Comparison of ENCODE assay signal across 6 cellular contexts in genomic region chr14:23071975-23072539, GRCh38. TPM values are rescaled to one million over a fixed set of nuclear protein-coding genes. Genes with fewer than 3 reads are reported as not detected.
DNase-seq lines count a peak whose midpoint lies in the region; ATAC-seq, FAIRE-seq and TF ChIP-seq lines count a peak whose summit lies in the region.

No MANE protein-coding gene starts in this region.

- peak; percentile 8 for ATAC-seq in GM21717 (IDR thresholded peaks at IDR 0.05; ENCODE audit: unreplicated experiment)
- ATAC-seq in naive B cell (ENCODE audit: low read depth in 2 of 2): no peak

- no peaks in the 10 kb centered on the region for H3K9me3 ChIP-seq in astrocyte (ENCODE audit: insufficient read depth, low read depth, low read length)

- H3K27me3 ChIP-seq in astrocyte (ENCODE audit: insufficient read depth, low read length): no peaks in the 10 kb centered on the region

- H3K9me3 Mint-ChIP-seq in astrocyte (ENCODE audit: unreplicated experiment) (no peaks in the 10 kb centered on the region), naive B cell (no peaks in the 10 kb centered on the region)

- peak overlapping the region; percentile 54 for H3K27ac ChIP-seq in astrocyte (ENCODE audit: low read depth, low read length)

- peak overlapping the region; percentile 98 for H3K4me3 ChIP-seq in astrocyte (ENCODE audit: insufficient read depth, low read depth, low read length)

- H3K27me3 Mint-ChIP-seq in astrocyte (ENCODE audit: low read depth, unreplicated experiment) (no peaks in the 10 kb centered on the region), naive B cell (no peaks in the 10 kb centered on the region)

- peak overlapping the region; percentile 92 for H3K27ac Mint-ChIP-seq in astrocyte (ENCODE audit: unreplicated experiment)
- peak overlapping the region in 4 of 6 donors; percentile 93 to 96 (median 94) for H3K27ac Mint-ChIP-seq in naive B cell

- TF ChIP-seq CTCF in astrocyte (IDR thresholded peaks at IDR 0.05; ENCODE audit: insufficient read depth, low read depth, low read length): no peak

- H3K4me2 ChIP-seq in astrocyte (ENCODE audit: low read length): peak overlapping the region; percentile 97

- peaks cover 37% of the 10 kb centered on the region for H3K4me1 ChIP-seq in astrocyte (ENCODE audit: insufficient read depth, low read length)

- H3K4me1 Mint-ChIP-seq in astrocyte (ENCODE audit: low read depth, unreplicated experiment) (peaks cover 27% of the 10 kb centered on the region), naive B cell (peaks cover 30 to 42% (median 38%) of the 10 kb centered on the region in 3 donors)

- H3K36me3 Mint-ChIP-seq in astrocyte (ENCODE audit: low read depth, unreplicated experiment): peaks cover 6% of the 10 kb centered on the region
- peaks cover 5 to 13% of the 10 kb centered on the region in 2 donors for H3K36me3 Mint-ChIP-seq in naive B cell

- no peak for FAIRE-seq in astrocyte (lab: Jason Lieb, UNC)

- H3K36me3 ChIP-seq in astrocyte (ENCODE audit: insufficient read depth, low read length): peaks cover 43% of the 10 kb centered on the region

- peak overlapping the region; percentile 97 for H3K4me3 Mint-ChIP-seq in astrocyte (ENCODE audit: unreplicated experiment)
- H3K4me3 Mint-ChIP-seq in naive B cell: peak overlapping the region in 7 of 8 donors; percentile 82 to 98 (median 94)

- H3K9ac ChIP-seq in astrocyte (ENCODE audit: low read length): peak overlapping the region; percentile 99

- H3K79me2 ChIP-seq in astrocyte (ENCODE audit: insufficient read depth, low read length): peaks cover 78% of the 10 kb centered on the region

- no peak overlapping the region for H2AFZ ChIP-seq in astrocyte (ENCODE audit: low read depth, low read length)

- DNase-seq in astrocyte (ENCODE audit: low read depth) (no peak), naive B cell (no peak), NCI-H2029 (lab: John Stamatoyannopoulos, UW) (no peak), GM19238 (ENCODE audit: insufficient read length, low spot score) (no peak), ureter (ENCODE audit: low spot score) (no peak)

- H4K20me1 ChIP-seq in astrocyte (ENCODE audit: insufficient read depth, low read length): peaks cover 53% of the 10 kb centered on the region

RNA-seq across cellular contexts. Expression of gene CDH24, which starts 14.7 kb away (rescaled TPM):
- total RNA-seq in astrocyte: 17.4 and 22.2 TPM in 2 replicates
- under 1 TPM in 4 of 6 donors, not detected in 2; 0.18 to 0.97 (median 0.39) TPM for polyA plus RNA-seq in naive B cell (ENCODE audit: low read depth in 6 of 6)
- 3.7 TPM for total RNA-seq in ureter

RNA-seq across cellular contexts. Expression of gene ACIN1, which starts 22.9 kb away (rescaled TPM):
- total RNA-seq in astrocyte (186 and 208 TPM in 2 replicates), ureter (229 TPM)
- 10 to 100 TPM in 2 of 6 donors, 1 to 10 TPM in 3, under 1 TPM in 1; 0.61 to 18.0 (median 9.8) TPM for polyA plus RNA-seq in naive B cell (ENCODE audit: low read depth in 6 of 6)

RNA-seq across cellular contexts. Expression of gene C14orf119, which starts 23.2 kb away (rescaled TPM):
- total RNA-seq in astrocyte (79.5 and 83.9 TPM in 2 replicates), ureter (40.2 TPM)
- 10 to 100 TPM; 31.7 to 81.0 (median 69.0) TPM for polyA plus RNA-seq in naive B cell (ENCODE audit: low read depth in 6 of 6)

RNA-seq across cellular contexts. Expression of gene PSMB11, which starts 30.0 kb away (rescaled TPM):
- total RNA-seq in astrocyte (not detected in 2 replicates), ureter (not detected)
- not detected for polyA plus RNA-seq in naive B cell (ENCODE audit: low read depth in 6 of 6)

RNA-seq across cellular contexts. Expression of gene CIROP, which starts 32.7 kb away (rescaled TPM):
- total RNA-seq in astrocyte (not detected in 2 replicates), ureter (not detected)
- polyA plus RNA-seq in naive B cell (ENCODE audit: low read depth in 6 of 6): not detected
